10 cellular contexts compared by ENCODE assay signal in the genomic region with DNA sequence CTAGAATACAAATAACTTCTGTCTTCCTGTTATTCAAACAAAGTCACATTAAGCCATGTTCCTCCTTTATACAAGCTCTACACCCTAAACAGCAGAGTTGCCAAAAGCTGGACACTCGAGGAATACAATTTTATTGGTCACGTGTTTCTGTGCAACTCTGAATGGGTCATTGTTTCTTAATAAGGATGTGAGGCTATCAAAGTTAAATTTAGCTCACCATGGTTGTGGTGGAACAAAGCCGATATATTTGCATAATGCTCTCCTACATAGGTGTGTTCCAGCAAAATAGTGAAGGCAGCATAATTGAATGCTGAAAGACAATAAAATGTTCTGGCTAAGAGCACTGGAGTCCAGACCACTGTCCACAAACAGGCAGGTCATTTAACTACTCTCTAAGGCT. TPM values are rescaled to one million over a fixed set of nuclear protein-coding genes. Genes with fewer than 3 reads are reported as not detected.
DNase-seq lines count a peak whose midpoint lies in the region; ATAC-seq, FAIRE-seq and TF ChIP-seq lines count a peak whose summit lies in the region.
"Had no signal": no experiment of that assay in that cellular context is flagged by ENCODE, and none has a peak within 500 bp of the region (broad histone marks: within the 10 kb centered on the region; RNA-seq: fewer than 3 reads in every experiment).

No MANE protein-coding gene starts in this region.

- FAIRE-seq in GM18507 (lab: Jason Lieb, UNC), result peak; percentile 81

- no peak for DNase-seq in GM18507 (ENCODE audit: extremely low spot score, insufficient read length, low read depth)
- DNase-seq in left ventricle myocardium superior, result no peak
- DNase-seq in activated CD8-positive, alpha-beta memory T cell treated with anti-CD3 and anti-CD28 coated beads for 24 hours, result no peak
- no peak for DNase-seq in NCI-H510A treated with DMSO at 0.1 percent for 48 hours (lab: John Stamatoyannopoulos, UW)
- DNase-seq in WTC11 (ENCODE audit: low spot score), result no peak
- DNase-seq in AG08396 (ENCODE audit: low spot score), result no peak
- DNase-seq: NCI-H2171, trophoblast cell had no signal

- no peak overlapping the region for H3K27ac Mint-ChIP-seq in WTC11

- intact Hi-C loops in left ventricle myocardium superior (cut with micrococcal nuclease), result no loop called here

- peaks cover 3% of the 10 kb centered on the region; the same call in 1 of the 2 replicates for H3K27me3 Mint-ChIP-seq in WTC11 (ENCODE audit: low read depth)

- H3K36me3 Mint-ChIP-seq in WTC11, result peaks cover 8% of the 10 kb centered on the region

- no peaks in the 10 kb centered on the region for H3K4me1 Mint-ChIP-seq in WTC11

- no peak overlapping the region for H3K4me3 Mint-ChIP-seq in WTC11

- peaks cover 13% of the 10 kb centered on the region for H3K9me3 Mint-ChIP-seq in WTC11

- POLR2A ChIA-PET in WTC11 (lab: Charles Lee), result interaction anchor here (1.1 kb wide), 1 partner anchor 37 kb away, joined by 3 read pairs; the partner anchor contains the start of gene CD2AP

- CTCF ChIA-PET in WTC11 (lab: Charles Lee), result no interaction called here

- ATAC-seq in GM21717 (IDR thresholded peaks at IDR 0.05; ENCODE audit: unreplicated experiment), result peak; percentile 54
- ATAC-seq in HG03575 (IDR thresholded peaks at IDR 0.05; ENCODE audit: extremely low read depth, insufficient number of reproducible peaks, low FRiP score, unreplicated experiment), result peak; percentile 49
- ATAC-seq in left ventricle myocardium superior, result peak; percentile 61
- ATAC-seq in WTC11, result no peak

- TF ChIP-seq CTCF in WTC11 (IDR thresholded peaks at IDR 0.05), result no peak

TF ChIP-seq in WTC11, 78 proteins besides CTCF, POLR2A, EP300 and RAD21:
- TF ChIP-seq, protein P1, sequence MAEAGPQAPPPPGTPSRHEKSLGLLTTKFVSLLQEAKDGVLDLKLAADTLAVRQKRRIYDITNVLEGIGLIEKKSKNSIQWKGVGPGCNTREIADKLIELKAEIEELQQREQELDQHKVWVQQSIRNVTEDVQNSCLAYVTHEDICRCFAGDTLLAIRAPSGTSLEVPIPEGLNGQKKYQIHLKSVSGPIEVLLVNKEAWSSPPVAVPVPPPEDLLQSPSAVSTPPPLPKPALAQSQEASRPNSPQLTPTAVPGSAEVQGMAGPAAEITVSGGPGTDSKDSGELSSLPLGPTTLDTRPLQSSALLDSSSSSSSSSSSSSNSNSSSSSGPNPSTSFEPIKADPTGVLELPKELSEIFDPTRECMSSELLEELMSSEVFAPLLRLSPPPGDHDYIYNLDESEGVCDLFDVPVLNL (CRISPR knock-in tag; IDR thresholded peaks at IDR 0.05; ENCODE audit: borderline replicate concordance, low read depth), result no peak
- TF ChIP-seq, protein P2, sequence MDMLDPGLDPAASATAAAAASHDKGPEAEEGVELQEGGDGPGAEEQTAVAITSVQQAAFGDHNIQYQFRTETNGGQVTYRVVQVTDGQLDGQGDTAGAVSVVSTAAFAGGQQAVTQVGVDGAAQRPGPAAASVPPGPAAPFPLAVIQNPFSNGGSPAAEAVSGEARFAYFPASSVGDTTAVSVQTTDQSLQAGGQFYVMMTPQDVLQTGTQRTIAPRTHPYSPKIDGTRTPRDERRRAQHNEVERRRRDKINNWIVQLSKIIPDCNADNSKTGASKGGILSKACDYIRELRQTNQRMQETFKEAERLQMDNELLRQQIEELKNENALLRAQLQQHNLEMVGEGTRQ (CRISPR knock-in tag; IDR thresholded peaks at IDR 0.05), result no peak
- no peak for TF ChIP-seq TEAD4 (CRISPR knock-in tag; IDR thresholded peaks at IDR 0.05)
- TF ChIP-seq, protein P3, sequence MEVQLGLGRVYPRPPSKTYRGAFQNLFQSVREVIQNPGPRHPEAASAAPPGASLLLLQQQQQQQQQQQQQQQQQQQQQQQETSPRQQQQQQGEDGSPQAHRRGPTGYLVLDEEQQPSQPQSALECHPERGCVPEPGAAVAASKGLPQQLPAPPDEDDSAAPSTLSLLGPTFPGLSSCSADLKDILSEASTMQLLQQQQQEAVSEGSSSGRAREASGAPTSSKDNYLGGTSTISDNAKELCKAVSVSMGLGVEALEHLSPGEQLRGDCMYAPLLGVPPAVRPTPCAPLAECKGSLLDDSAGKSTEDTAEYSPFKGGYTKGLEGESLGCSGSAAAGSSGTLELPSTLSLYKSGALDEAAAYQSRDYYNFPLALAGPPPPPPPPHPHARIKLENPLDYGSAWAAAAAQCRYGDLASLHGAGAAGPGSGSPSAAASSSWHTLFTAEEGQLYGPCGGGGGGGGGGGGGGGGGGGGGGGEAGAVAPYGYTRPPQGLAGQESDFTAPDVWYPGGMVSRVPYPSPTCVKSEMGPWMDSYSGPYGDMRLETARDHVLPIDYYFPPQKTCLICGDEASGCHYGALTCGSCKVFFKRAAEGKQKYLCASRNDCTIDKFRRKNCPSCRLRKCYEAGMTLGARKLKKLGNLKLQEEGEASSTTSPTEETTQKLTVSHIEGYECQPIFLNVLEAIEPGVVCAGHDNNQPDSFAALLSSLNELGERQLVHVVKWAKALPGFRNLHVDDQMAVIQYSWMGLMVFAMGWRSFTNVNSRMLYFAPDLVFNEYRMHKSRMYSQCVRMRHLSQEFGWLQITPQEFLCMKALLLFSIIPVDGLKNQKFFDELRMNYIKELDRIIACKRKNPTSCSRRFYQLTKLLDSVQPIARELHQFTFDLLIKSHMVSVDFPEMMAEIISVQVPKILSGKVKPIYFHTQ (CRISPR knock-in tag; IDR thresholded peaks at IDR 0.05), result no peak
- TF ChIP-seq ZNF416 (CRISPR knock-in tag; IDR thresholded peaks at IDR 0.05), result no peak
- no peak for TF ChIP-seq ZNF121 (CRISPR knock-in tag; IDR thresholded peaks at IDR 0.05)
- TF ChIP-seq ZBTB43 (CRISPR knock-in tag; IDR thresholded peaks at IDR 0.05), result no peak
TF ChIP-seq in WTC11: peak in this region for 0.

RNA-seq across cellular contexts. Expression of gene CD2AP, which starts 36.9 kb away (rescaled TPM):
- total RNA-seq in left ventricle myocardium superior, result 10.1 TPM
- 62.3 to 77.0 TPM (median 62.3 TPM) in 3 replicates for total RNA-seq in WTC11 (2021)
